1 cellular context compared by ENCODE assay signal in genomic region chr12:13100610-13100881, GRCh38.
TF ChIP-seq lines count a peak whose summit lies in the region.

No MANE protein-coding gene starts in this region.

TF ChIP-seq in K562, 482 proteins besides CTCF, POLR2A, EP300 and RAD21 (continued from another document):
- TF ChIP-seq ARID3A (IDR thresholded peaks at IDR 0.05; ENCODE audit: borderline replicate concordance, low read depth, low read length) (no peak), ZNF354B (CRISPR knock-in tag; IDR thresholded peaks at IDR 0.05) (no peak), SPI1 (IDR thresholded peaks at IDR 0.05; ENCODE audit: borderline replicate concordance, low read depth, low read length) (no peak), KDM5B (IDR thresholded peaks at IDR 0.05; ENCODE audit: insufficient replicate concordance, low read depth, low read length) (no peak)
